Comparison of ENCODE assay signal across 22 cellular contexts in the genomic region with DNA sequence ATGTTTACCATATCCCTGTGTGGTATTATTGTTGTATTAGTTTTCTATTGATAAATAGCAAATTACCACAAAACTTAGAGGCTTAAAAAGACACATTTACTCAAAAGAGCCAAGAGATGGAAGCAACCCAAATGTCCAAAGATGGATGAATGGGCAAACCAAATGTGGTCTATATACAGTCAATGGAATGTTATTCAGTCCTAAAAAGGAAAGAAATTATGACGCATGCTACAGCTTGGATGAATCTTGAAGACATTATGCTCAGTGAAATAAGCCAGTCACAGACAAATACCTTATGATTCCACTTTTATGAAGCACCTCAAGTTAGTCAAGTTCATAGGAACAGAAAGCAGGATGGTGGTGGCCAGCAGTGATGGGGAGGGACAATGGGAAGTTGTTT.
"Had no signal": no experiment of that assay in that cellular context is flagged by ENCODE, and none has a peak within 500 bp of the region (broad histone marks: within the 10 kb centered on the region; RNA-seq: fewer than 3 reads in every experiment).

No MANE protein-coding gene starts in this region.

- H3K27ac ChIP-seq: SJSA1 had no signal

- H3K27me3 ChIP-seq: SJSA1 had no signal

- H3K9me3 ChIP-seq: SJSA1, SK-N-SH had no signal

- H3K4me3 ChIP-seq: SJSA1 had no signal

- H3K4me1 ChIP-seq: SJSA1 had no signal

- H3K36me3 ChIP-seq: SJSA1 had no signal

- H3K9ac ChIP-seq: SK-N-SH had no signal

- DNase-seq: activated CD4-positive, alpha-beta memory T cell treated with anti-CD3 and anti-CD28 coated beads for 36 hours; activated CD4-positive, alpha-beta T cell treated with anti-CD3 and anti-CD28 coated beads for 4 hours; activated CD4-positive, alpha-beta T cell treated with anti-CD3 and anti-CD28 coated beads, Interleukin-2, amount 50 U/mL, for 1 hour; activated CD8-positive, alpha-beta memory T cell treated with anti-CD3 and anti-CD28 coated beads, Interleukin-2, amount 50 U/mL, for 48 hours; activated effector memory CD4-positive, alpha-beta T cell treated with Interleukin-2 at 50 U/mL for 16 hours; activated naive CD4-positive, alpha-beta T cell treated with anti-CD3 and anti-CD28 coated beads, Interleukin-2, amount 10 ng/mL, durations not matched to agents 7 days and 5 days; activated naive CD8-positive, alpha-beta T cell treated with anti-CD3 and anti-CD28 coated beads, Interleukin-2, amount 50 U/mL, for 24 hours; activated T-cell treated with anti-CD3 and anti-CD28 coated beads, Interleukin-2, amount 50 U/mL, for 48 hours; amniotic stem cell; caudate nucleus; cerebellar nuclear complex; NCI-H1105; NCI-H1417 treated with DMSO at 0.1 percent for 48 hours; NCI-H187 treated with DMSO at 0.1 percent for 48 hours; NCI-H2081; NCI-H345; NCI-H524 treated with DMSO at 0.1 percent for 48 hours; RPMI8226; SHP77 treated with DMSO at 0.1 percent for 48 hours; SK-N-SH had no signal

- FAIRE-seq: bronchial epithelial cell had no signal

- H3K4me2 ChIP-seq: SK-N-SH had no signal
